Comparison of ENCODE assay signal across 1 cellular context in genomic region chr2:71455011-71455740, GRCh38.
TF ChIP-seq lines count a peak whose summit lies in the region.

No MANE protein-coding gene starts in this region.

TF ChIP-seq in H1, 55 proteins besides CTCF, POLR2A, EP300 and RAD21:
- TF ChIP-seq SUZ12 (IDR thresholded peaks at IDR 0.05; ENCODE audit: low read length) (no peak), SIN3A (conservative IDR thresholded peaks at IDR 0.05 in 1 of 2, IDR thresholded peaks at IDR 0.05 in 1 of 2; ENCODE audit: low read depth in 1 of 2, low read length in 2 of 2) (no peak), GTF2F1 (IDR thresholded peaks at IDR 0.05; ENCODE audit: borderline replicate concordance, low read depth, low read length) (no peak), SRF (IDR thresholded peaks at IDR 0.05; ENCODE audit: low read depth, low read length) (no peak), TCF12 (IDR thresholded peaks at IDR 0.05; ENCODE audit: low read depth, low read length) (no peak), RNF2 (IDR thresholded peaks at IDR 0.05; ENCODE audit: borderline replicate concordance, low read depth, low read length, missing control alignments, poor library complexity, severe bottlenecking) (no peak), BACH1 (IDR thresholded peaks at IDR 0.05; ENCODE audit: low read length) (no peak), SP4 (IDR thresholded peaks at IDR 0.05; ENCODE audit: low read length) (no peak), SIRT6 (IDR thresholded peaks at IDR 0.05; ENCODE audit: low read length) (no peak), KDM1A (IDR thresholded peaks at IDR 0.05; ENCODE audit: borderline replicate concordance, low read length) (no peak), MAFK (IDR thresholded peaks at IDR 0.05; ENCODE audit: low read depth, low read length) (no peak), HDAC6 (IDR thresholded peaks at IDR 0.05; ENCODE audit: low read depth, low read length) (no peak), NRF1 (IDR thresholded peaks at IDR 0.05; ENCODE audit: low read depth, low read length) (no peak), SP1 (IDR thresholded peaks at IDR 0.05; ENCODE audit: low read depth, low read length) (no peak), POU5F1 (IDR thresholded peaks at IDR 0.05; ENCODE audit: low read depth, low read length) (no peak), JUND (IDR thresholded peaks at IDR 0.05; ENCODE audit: low read length) (no peak), KDM5A (IDR thresholded peaks at IDR 0.05; ENCODE audit: low read length) (no peak)
